In the genomic region with DNA sequence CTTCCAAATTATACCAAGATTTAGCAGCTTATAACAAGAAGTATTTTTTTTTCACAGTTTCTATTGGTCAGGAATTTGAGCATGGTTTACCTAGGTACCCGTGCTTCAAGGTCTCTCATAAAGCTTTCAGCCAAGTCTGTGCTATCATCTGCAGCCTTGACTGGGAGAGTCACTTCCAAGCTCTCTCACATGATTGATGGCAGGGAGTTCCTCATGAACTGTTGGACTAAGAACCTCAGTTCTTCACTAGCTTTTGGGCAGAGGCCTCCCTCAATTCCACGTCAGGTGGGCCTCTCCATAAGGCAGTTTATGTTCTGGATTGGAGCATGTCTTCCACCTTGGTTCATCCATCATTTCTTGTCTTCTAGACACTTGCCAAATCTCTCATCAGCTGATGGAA, we compare ENCODE assay signal across 16 cellular contexts. TPM values are rescaled to one million over a fixed set of nuclear protein-coding genes. Genes with fewer than 3 reads are reported as not detected.
DNase-seq lines count a peak whose midpoint lies in the region; ATAC-seq and TF ChIP-seq lines count a peak whose summit lies in the region.
"Had no signal": no experiment of that assay in that cellular context is flagged by ENCODE, and none has a peak within 500 bp of the region (broad histone marks: within the 10 kb centered on the region; RNA-seq: fewer than 3 reads in every experiment).

No MANE protein-coding gene starts in this region.

- H3K9me3 Mint-ChIP-seq in glutamatergic neuron (ENCODE audit: unreplicated experiment), result peaks cover 7% of the 10 kb centered on the region
- no peaks in the 10 kb centered on the region for H3K9me3 Mint-ChIP-seq in natural killer cell treated with Interleukin-12 subunit alpha and Interleukin-12 subunit beta and Interleukin-15 and Interleukin-18, amount 100 ng/mL, for 72 hours

- H3K4me1 Mint-ChIP-seq in glutamatergic neuron (ENCODE audit: low read depth, unreplicated experiment), result peaks cover 25% of the 10 kb centered on the region
- no peaks in the 10 kb centered on the region for H3K4me1 Mint-ChIP-seq in natural killer cell treated with Interleukin-12 subunit alpha and Interleukin-12 subunit beta and Interleukin-15 and Interleukin-18, amount 100 ng/mL, for 72 hours (ENCODE audit: low read depth in 2 of 2)
- H3K4me1 Mint-ChIP-seq: CD4-positive, alpha-beta memory T cell had no signal

- no peak overlapping the region for H3K27ac ChIP-seq in HCT116 (ENCODE audit: low read depth, low read length)
- H3K27ac ChIP-seq: C4-2B, GM23248 had no signal

- intact Hi-C loops in HCT116 (cut with micrococcal nuclease), result no loop called here

- H3K27ac Mint-ChIP-seq in glutamatergic neuron (ENCODE audit: unreplicated experiment), result peak overlapping the region; percentile 91
- no peak overlapping the region for H3K27ac Mint-ChIP-seq in natural killer cell treated with Interleukin-12 subunit alpha and Interleukin-12 subunit beta and Interleukin-15 and Interleukin-18, amount 100 ng/mL, for 72 hours
- H3K27ac Mint-ChIP-seq: CD4-positive, alpha-beta memory T cell; IgD-negative memory B cell had no signal

- H3K9me3 ChIP-seq in HCT116 (ENCODE audit: control insufficient read depth in 1 of 2, insufficient read depth in 1 of 2, low read depth in 1 of 2, low read length in 2 of 2) (no peaks in the 10 kb centered on the region), adipocyte (ENCODE audit: control insufficient read depth, low read length) (no peaks in the 10 kb centered on the region)
- H3K9me3 ChIP-seq: BE2C had no signal

- no peak overlapping the region for H3K9ac ChIP-seq in HCT116 (ENCODE audit: low read length)
- H3K9ac ChIP-seq in adipocyte (ENCODE audit: low read length), result no peak overlapping the region
- H3K9ac ChIP-seq: GM23248 had no signal

- POLR2A ChIA-PET in HCT116 (lab: Charles Lee), result no interaction called here

- RAD21 ChIA-PET in HCT116 (lab: Charles Lee; ENCODE audit: low non-redundant PET in 1 of 2, low total read pairs in 2 of 2, uncharacterized antibody in 2 of 2, unreplicated experiment in 2 of 2), result no interaction called here

- BruUV-seq in HCT116 (replicated peaks; lab: Mats Ljungman, UMichigan), result no TSS peak

- no peaks in the 10 kb centered on the region for H4K20me1 ChIP-seq in HCT116 (ENCODE audit: insufficient read depth)

- H3K4me1 ChIP-seq in HCT116 (ENCODE audit: control insufficient read depth in 1 of 2, insufficient read depth in 2 of 2, low read length in 2 of 2), result no peaks in the 10 kb centered on the region
- H3K4me1 ChIP-seq in adipocyte (ENCODE audit: control insufficient read depth, insufficient read depth, low read length), result peaks cover 9% of the 10 kb centered on the region
- H3K4me1 ChIP-seq: BE2C had no signal

- H3K36me3 ChIP-seq in HCT116 (ENCODE audit: control insufficient read depth in 1 of 2, insufficient read depth in 2 of 2, low read length in 2 of 2) (no peaks in the 10 kb centered on the region), adipocyte (ENCODE audit: control insufficient read depth, insufficient read depth, low read length, severe bottlenecking) (no peaks in the 10 kb centered on the region)
- H3K36me3 ChIP-seq: BE2C had no signal

- H3K4me3 ChIP-seq in HCT116 (replicated peaks in 1 of 2; ENCODE audit: low read depth in 1 of 2, low read length in 2 of 2), result no peak overlapping the region
- peak overlapping the region; percentile 63 for H3K4me3 ChIP-seq in adipocyte (ENCODE audit: low read length)
- H3K4me3 ChIP-seq: GM23248 had no signal

- no peaks in the 10 kb centered on the region for H3K9me2 ChIP-seq in HCT116 (ENCODE audit: insufficient read depth)

- peaks cover 4% of the 10 kb centered on the region for H3K36me3 Mint-ChIP-seq in glutamatergic neuron (ENCODE audit: unreplicated experiment)
- H3K36me3 Mint-ChIP-seq in natural killer cell treated with Interleukin-12 subunit alpha and Interleukin-12 subunit beta and Interleukin-15 and Interleukin-18, amount 100 ng/mL, for 72 hours, result no peaks in the 10 kb centered on the region
- H3K36me3 Mint-ChIP-seq: CD4-positive, alpha-beta memory T cell had no signal

- CTCF ChIA-PET in HCT116 (lab: Charles Lee), result no interaction called here

- no peak for TF ChIP-seq RAD21 in HCT116 (IDR thresholded peaks at IDR 0.05; ENCODE audit: low read depth)

- peak overlapping the region; percentile 47; the same call in 1 of the 2 replicates for H3K4me2 ChIP-seq in HCT116 (ENCODE audit: low read length)

- TF ChIP-seq POLR2A in HCT116 (IDR thresholded peaks at IDR 0.05; ENCODE audit: borderline replicate concordance, extremely low read depth, insufficient read depth, insufficient read length), result no peak

- peaks cover 5% of the 10 kb centered on the region for H3K27me3 Mint-ChIP-seq in glutamatergic neuron (ENCODE audit: unreplicated experiment)
- H3K27me3 Mint-ChIP-seq in natural killer cell treated with Interleukin-12 subunit alpha and Interleukin-12 subunit beta and Interleukin-15 and Interleukin-18, amount 100 ng/mL, for 72 hours, result peaks cover 14 to 16% of the 10 kb centered on the region in 2 donors

- no peaks in the 10 kb centered on the region for H3K27me3 ChIP-seq in HCT116 (ENCODE audit: insufficient read depth, low read length)
- H3K27me3 ChIP-seq in adipocyte (replicated peaks; ENCODE audit: control insufficient read depth, insufficient read depth, low read length), result no peaks in the 10 kb centered on the region
- H3K27me3 ChIP-seq: BE2C had no signal

- H3K79me2 ChIP-seq in HCT116 (ENCODE audit: insufficient read depth, low read length), result no peaks in the 10 kb centered on the region

- TF ChIP-seq CTCF in HCT116 (IDR thresholded peaks at IDR 0.05 in 2 of 3, conservative IDR thresholded peaks at IDR 0.05 in 1 of 3; ENCODE audit: borderline replicate concordance in 1 of 3, insufficient read depth in 1 of 3, low read depth in 2 of 3, low read length in 2 of 3) (no peak), glutamatergic neuron (IDR thresholded peaks at IDR 0.05; ENCODE audit: partially characterized antibody, unreplicated experiment) (no peak)

- H2AFZ ChIP-seq in HCT116 (ENCODE audit: low read depth, low read length, poor library complexity, severe bottlenecking), result peak overlapping the region; percentile 7

- no peak for ATAC-seq in HCT116
- no peak for ATAC-seq in natural killer cell treated with Interleukin-12 subunit alpha and Interleukin-12 subunit beta and Interleukin-15 and Interleukin-18, amount 100 ng/mL, for 72 hours

- no peak for DNase-seq in HCT116 (ENCODE audit: low read depth, low spot score)
- DNase-seq in NCI-H69 (lab: John Stamatoyannopoulos, UW), result peak; percentile 15
- DNase-seq in adipocyte (ENCODE audit: low read depth), result no peak
- DNase-seq in glutamatergic neuron, result no peak
- DNase-seq in NCI-H2029 (lab: John Stamatoyannopoulos, UW), result no peak
- no peak for DNase-seq in NCI-H2227 (lab: John Stamatoyannopoulos, UW; ENCODE audit: unreplicated experiment)
- DNase-seq in HT-29 (ENCODE audit: low spot score), result no peak
- DNase-seq in natural killer cell treated with Interleukin-12 subunit alpha and Interleukin-12 subunit beta and Interleukin-15 and Interleukin-18, amount 100 ng/mL, for 72 hours (ENCODE audit: low spot score), result no peak
- DNase-seq: BE2C; CD4-positive, alpha-beta memory T cell; DND-41; GDM1; GM23248; H7 had no signal

- H3K4me3 Mint-ChIP-seq in glutamatergic neuron (ENCODE audit: unreplicated experiment), result peak overlapping the region; percentile 52
- H3K4me3 Mint-ChIP-seq in natural killer cell treated with Interleukin-12 subunit alpha and Interleukin-12 subunit beta and Interleukin-15 and Interleukin-18, amount 100 ng/mL, for 72 hours, result no peak overlapping the region
- H3K4me3 Mint-ChIP-seq: IgD-negative memory B cell had no signal

TF ChIP-seq in HCT116, 20 proteins besides CTCF, POLR2A, EP300 and RAD21 (continues in another document):
- no peak for TF ChIP-seq ELF1 (IDR thresholded peaks at IDR 0.05; ENCODE audit: borderline replicate concordance, low read depth)
- TF ChIP-seq POLR2AphosphoS5 (IDR thresholded peaks at IDR 0.05; ENCODE audit: low read depth, low read length), result no peak
- no peak for TF ChIP-seq JUND (IDR thresholded peaks at IDR 0.05)
- no peak for TF ChIP-seq CBX3 (IDR thresholded peaks at IDR 0.05; ENCODE audit: low read depth)
- no peak for TF ChIP-seq SIN3A (IDR thresholded peaks at IDR 0.05; ENCODE audit: low read depth)
- no peak for TF ChIP-seq FOSL1 (IDR thresholded peaks at IDR 0.05; ENCODE audit: low read depth)
- TF ChIP-seq, protein P1, sequence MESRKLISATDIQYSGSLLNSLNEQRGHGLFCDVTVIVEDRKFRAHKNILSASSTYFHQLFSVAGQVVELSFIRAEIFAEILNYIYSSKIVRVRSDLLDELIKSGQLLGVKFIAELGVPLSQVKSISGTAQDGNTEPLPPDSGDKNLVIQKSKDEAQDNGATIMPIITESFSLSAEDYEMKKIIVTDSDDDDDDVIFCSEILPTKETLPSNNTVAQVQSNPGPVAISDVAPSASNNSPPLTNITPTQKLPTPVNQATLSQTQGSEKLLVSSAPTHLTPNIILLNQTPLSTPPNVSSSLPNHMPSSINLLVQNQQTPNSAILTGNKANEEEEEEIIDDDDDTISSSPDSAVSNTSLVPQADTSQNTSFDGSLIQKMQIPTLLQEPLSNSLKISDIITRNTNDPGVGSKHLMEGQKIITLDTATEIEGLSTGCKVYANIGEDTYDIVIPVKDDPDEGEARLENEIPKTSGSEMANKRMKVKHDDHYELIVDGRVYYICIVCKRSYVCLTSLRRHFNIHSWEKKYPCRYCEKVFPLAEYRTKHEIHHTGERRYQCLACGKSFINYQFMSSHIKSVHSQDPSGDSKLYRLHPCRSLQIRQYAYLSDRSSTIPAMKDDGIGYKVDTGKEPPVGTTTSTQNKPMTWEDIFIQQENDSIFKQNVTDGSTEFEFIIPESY (IDR thresholded peaks at IDR 0.05; ENCODE audit: extremely low read depth, insufficient replicate concordance, low read length), result no peak

RNA-seq across cellular contexts. Expression of gene APC, which starts 39.9 kb away (rescaled TPM):
- total RNA-seq in HCT116 (2021; ENCODE audit: unreplicated experiment) (24.0 TPM), glutamatergic neuron (ENCODE audit: unreplicated experiment) (136 TPM)
- polyA plus RNA-seq in HCT116 (2012), result 4.7 and 7.8 TPM in 2 replicates
- 23.1 and 26.0 TPM in 2 replicates for total RNA-seq in HT-29 (2014; rRNA removed; shearing (Covaris generic))
- 10 to 100 TPM; 31.8 to 38.5 TPM for total RNA-seq in natural killer cell treated with Interleukin-12 subunit alpha and Interleukin-12 subunit beta and Interleukin-15 and Interleukin-18, amount 100 ng/mL, for 72 hours
